ENCODE assay signal across 19 cellular contexts in the genomic region with DNA sequence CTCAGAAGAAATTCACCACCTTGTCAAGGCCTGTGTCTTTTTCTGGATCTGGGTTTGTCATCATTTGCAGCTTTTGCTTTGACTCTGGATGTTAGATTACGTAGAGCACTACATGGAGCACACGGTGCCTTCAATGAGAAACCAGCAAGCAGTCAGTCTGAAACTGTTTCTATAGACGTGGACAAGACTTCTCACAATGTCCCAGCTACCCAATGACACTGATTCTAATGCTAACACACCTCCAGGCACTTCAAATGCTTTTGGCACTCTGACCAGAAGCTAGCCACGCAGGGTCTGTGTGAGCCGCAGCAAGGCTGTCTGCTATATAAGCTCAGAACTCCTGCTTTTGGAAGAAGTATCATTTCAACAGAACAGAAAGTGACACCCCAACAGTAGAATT. TPM values are rescaled to one million over a fixed set of nuclear protein-coding genes. Genes with fewer than 3 reads are reported as not detected.
DNase-seq lines count a peak whose midpoint lies in the region; ATAC-seq and TF ChIP-seq lines count a peak whose summit lies in the region.
"Had no signal": no experiment of that assay in that cellular context is flagged by ENCODE, and none has a peak within 500 bp of the region (broad histone marks: within the 10 kb centered on the region; RNA-seq: fewer than 3 reads in every experiment).

No MANE protein-coding gene starts in this region.

- TF ChIP-seq POLR2A in testis (IDR thresholded peaks at IDR 0.05): no peak

- H3K27ac ChIP-seq in testis: no peak overlapping the region

- H3K36me3 ChIP-seq in testis (ENCODE audit: low read depth, missing control alignments): no peaks in the 10 kb centered on the region
- H3K36me3 ChIP-seq: adrenal gland, right atrium auricular region, SJCRH30 had no signal

- no peak for DNase-seq in activated T-cell treated with anti-CD3 and anti-CD28 coated beads, Interleukin-2, amount 50 U/mL, for 24 hours
- no peak for DNase-seq in activated T-cell treated with anti-CD3 and anti-CD28 coated beads, Interleukin-2, amount 50 U/mL, for 48 hours
- DNase-seq in T-helper 17 cell (no peak), immature natural killer cell (no peak), testis (no peak), CD1c-positive myeloid dendritic cell (ENCODE audit: extremely low spot score) (no peak), KBM-7 (no peak)
- no peak for DNase-seq in stimulated activated naive CD8-positive, alpha-beta T cell treated with anti-CD3 and anti-CD28 coated beads, Interleukin-15, amount 100 ng/mL, for 72 hours
- DNase-seq: activated CD8-positive, alpha-beta memory T cell treated with anti-CD3 and anti-CD28 coated beads for 24 hours; adrenal gland; COR-L47; left cardiac atrium; NCI-H1048; NCI-H345; stimulated activated CD4-positive, alpha-beta T cell treated with anti-CD3 and anti-CD28 coated beads, Interleukin-1b, Interleukin-23, amount 100 ng/mL, for 48 hours had no signal

- H3K4me1 ChIP-seq in testis: peaks cover 24% of the 10 kb centered on the region

- H3K9me3 ChIP-seq in T-helper 17 cell (ENCODE audit: control insufficient read depth, low read length, poor library complexity, severe bottlenecking) (no peaks in the 10 kb centered on the region), testis (no peaks in the 10 kb centered on the region)
- H3K9me3 ChIP-seq: adrenal gland, right atrium auricular region, SJCRH30 had no signal

- no peaks in the 10 kb centered on the region for H3K27me3 ChIP-seq in testis
- H3K27me3 ChIP-seq: adrenal gland, right atrium auricular region, SJCRH30 had no signal

- peak overlapping the region; percentile 90 for H3K27ac Mint-ChIP-seq in activated T-cell treated with anti-CD3 and anti-CD28 coated beads, Interleukin-2, amount 50 U/mL, for 24 hours
- H3K27ac Mint-ChIP-seq in T-helper 17 cell (peak overlapping the region; percentile 95), immature natural killer cell (peak overlapping the region; percentile 78 to 93 (median 89))
- H3K27ac Mint-ChIP-seq in stimulated activated naive CD8-positive, alpha-beta T cell treated with anti-CD3 and anti-CD28 coated beads, Interleukin-15, amount 100 ng/mL, for 72 hours: peak overlapping the region; percentile 64 to 82

- intact Hi-C loops in testis (cut with DNase I; ENCODE audit: low total_unique reads): no loop called here

- 73 to 92% methylated on average over 5 of the region's 5 CpGs for WGBS in testis, 2 donors

- H3K4me3 ChIP-seq in testis: no peak overlapping the region
- H3K4me3 ChIP-seq: adrenal gland, coronary artery, right atrium auricular region, SJCRH30 had no signal

- TF ChIP-seq CTCF in testis (IDR thresholded peaks at IDR 0.05): no peak

- in situ Hi-C loops in KBM-7 (cut with MboI; ENCODE audit: low pct_unique_long_range_greater_than_20kb, low sequenced_read_pairs): no loop called here

- no peaks in the 10 kb centered on the region for H3K27me3 Mint-ChIP-seq in activated T-cell treated with anti-CD3 and anti-CD28 coated beads, Interleukin-2, amount 50 U/mL, for 24 hours
- H3K27me3 Mint-ChIP-seq in T-helper 17 cell (no peaks in the 10 kb centered on the region), immature natural killer cell (ENCODE audit: low read depth in 3 of 3) (peaks cover 4 to 6% (median 5%) of the 10 kb centered on the region in 3 donors)
- no peaks in the 10 kb centered on the region for H3K27me3 Mint-ChIP-seq in stimulated activated naive CD8-positive, alpha-beta T cell treated with anti-CD3 and anti-CD28 coated beads, Interleukin-15, amount 100 ng/mL, for 72 hours

- no peak for ATAC-seq in T-helper 17 cell
- peak; percentile 43 for ATAC-seq in stimulated activated naive CD8-positive, alpha-beta T cell treated with anti-CD3 and anti-CD28 coated beads, Interleukin-15, amount 100 ng/mL, for 72 hours
- ATAC-seq: esophagus mucosa, left cardiac atrium had no signal

- H3K4me3 Mint-ChIP-seq in activated T-cell treated with anti-CD3 and anti-CD28 coated beads, Interleukin-2, amount 50 U/mL, for 24 hours: peak overlapping the region; percentile 38
- peak overlapping the region; percentile 15 for H3K4me3 Mint-ChIP-seq in T-helper 17 cell
- H3K4me3 Mint-ChIP-seq in immature natural killer cell: peak overlapping the region; percentile 10 to 59 (median 27)
- peak overlapping the region; percentile 18 to 31 for H3K4me3 Mint-ChIP-seq in stimulated activated naive CD8-positive, alpha-beta T cell treated with anti-CD3 and anti-CD28 coated beads, Interleukin-15, amount 100 ng/mL, for 72 hours

- H3K4me1 Mint-ChIP-seq in activated T-cell treated with anti-CD3 and anti-CD28 coated beads, Interleukin-2, amount 50 U/mL, for 24 hours (ENCODE audit: low read depth): peaks cover 87% of the 10 kb centered on the region
- H3K4me1 Mint-ChIP-seq in T-helper 17 cell: peaks cover 54% of the 10 kb centered on the region
- peaks cover 86 to 96% of the 10 kb centered on the region in 2 donors for H3K4me1 Mint-ChIP-seq in immature natural killer cell
- peaks cover 96% of the 10 kb centered on the region for H3K4me1 Mint-ChIP-seq in stimulated activated naive CD8-positive, alpha-beta T cell treated with anti-CD3 and anti-CD28 coated beads, Interleukin-15, amount 100 ng/mL, for 72 hours

- peaks cover 59% of the 10 kb centered on the region for H3K36me3 Mint-ChIP-seq in activated T-cell treated with anti-CD3 and anti-CD28 coated beads, Interleukin-2, amount 50 U/mL, for 24 hours (ENCODE audit: low read depth)
- H3K36me3 Mint-ChIP-seq in T-helper 17 cell (ENCODE audit: low read depth) (no peaks in the 10 kb centered on the region), immature natural killer cell (peaks cover 0 to 4% (median 0%) of the 10 kb centered on the region in 3 donors)

- H3K9me3 Mint-ChIP-seq in activated T-cell treated with anti-CD3 and anti-CD28 coated beads, Interleukin-2, amount 50 U/mL, for 24 hours: no peaks in the 10 kb centered on the region
- no peaks in the 10 kb centered on the region for H3K9me3 Mint-ChIP-seq in immature natural killer cell
- no peaks in the 10 kb centered on the region for H3K9me3 Mint-ChIP-seq in stimulated activated naive CD8-positive, alpha-beta T cell treated with anti-CD3 and anti-CD28 coated beads, Interleukin-15, amount 100 ng/mL, for 72 hours

RNA-seq across cellular contexts. Expression of gene ITPKB, which starts 38.2 kb away (rescaled TPM):
- total RNA-seq in T-helper 17 cell: 100 to 1,000 TPM; 128 to 166 TPM
- 10 to 100 TPM; 14.1 to 37.8 (median 18.7) TPM for polyA plus RNA-seq in immature natural killer cell
- total RNA-seq in testis: 10 to 100 TPM; 13.5 to 18.0 TPM
- polyA plus RNA-seq in testis (ENCODE audit: insufficient read depth, low read depth, low replicate concordance): 11.4 TPM

Comparison
In these comparisons a context has a peak if more than half of its experiments do, and no peak if none do; other contexts are left out.
1. RNA of gene ITPKB, which starts 38.2 kb away (total RNA-seq): 128 to 166 TPM in T-helper 17 cell; 13.5 to 18.0 TPM in testis; every median in the first group is over 4 times any median in the second.
2. Peak in every context shown above with its lines, with median percentiles within 50 percentile points of each other: H3K27ac Mint-ChIP-seq and H3K4me3 Mint-ChIP-seq.